Comparison of ENCODE assay signal across 8 cellular contexts in the genomic region with DNA sequence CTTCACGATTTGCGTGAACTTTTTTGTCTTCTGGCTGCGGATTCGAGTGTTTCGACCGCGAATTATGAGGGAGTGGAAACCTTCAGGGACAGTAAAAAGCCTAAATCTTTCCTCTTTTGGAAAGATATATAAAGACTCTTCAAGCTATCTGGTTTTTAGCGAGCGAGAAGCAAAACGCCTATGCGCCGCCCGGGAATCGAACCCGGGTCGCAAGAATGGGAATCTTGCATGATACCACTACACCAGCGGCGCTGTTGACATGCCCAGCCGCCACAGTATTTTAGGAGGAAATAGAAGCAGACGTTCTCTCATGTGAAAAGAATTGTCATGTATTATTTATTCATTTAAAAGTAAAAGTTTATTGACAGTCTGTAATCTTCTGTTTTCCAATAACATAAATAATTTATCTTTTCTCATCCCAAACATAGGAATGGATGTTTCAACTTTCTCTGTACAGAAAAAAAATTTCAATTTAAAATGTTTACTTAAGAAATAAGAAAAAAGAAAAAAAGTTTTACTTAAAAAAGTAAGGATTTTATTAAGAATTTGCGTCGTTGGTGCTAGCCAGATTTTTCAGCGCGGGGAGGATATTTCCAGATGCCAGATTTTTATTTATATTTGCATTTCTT. TPM values are rescaled to one million over a fixed set of nuclear protein-coding genes. Genes with fewer than 3 reads are reported as not detected.
DNase-seq lines count a peak whose midpoint lies in the region; ATAC-seq lines count a peak whose summit lies in the region.

No MANE protein-coding gene starts in this region.

- peak; percentile 53 for ATAC-seq in HG03175 (IDR thresholded peaks at IDR 0.05; ENCODE audit: unreplicated experiment)

- DNase-seq in NCI-H524 (lab: John Stamatoyannopoulos, UW) (peak; percentile 75 to 91), NCI-H524 treated with DMSO at 0.1 percent for 48 hours (lab: John Stamatoyannopoulos, UW) (no peak), NCI-H460 (ENCODE audit: extremely low read depth, low read depth) (peak; percentile 82), middle frontal gyrus (ENCODE audit: extremely low spot score, low spot score) (peak; percentile 84)
- DNase-seq in activated CD4-positive, alpha-beta T cell treated with anti-CD3 and anti-CD28 coated beads, Interleukin-2, amount 50 U/mL, for 48 hours, result peak; percentile 96 to 97
- DNase-seq in effector CD4-positive, alpha-beta T cell, result peak; percentile 84
- peak; percentile 78 for DNase-seq in stimulated activated CD8-positive, alpha-beta memory T cell treated with anti-CD3 and anti-CD28 coated beads, Interleukin-15, amount 100 ng/mL, for 48 hours (ENCODE audit: low read depth in 2 of 2)

RNA-seq across cellular contexts. Expression of gene TIA1, which starts 0.5 kb away (rescaled TPM):
- 53.1 and 66.8 TPM in 2 replicates for total RNA-seq in NCI-H460 (2014; rRNA removed; shearing (Covaris generic))
- polyA plus RNA-seq in NCI-H460 (2014; cell fraction: nucleus; rRNA removed), result 164 and 266 TPM in 2 replicates

RNA-seq across cellular contexts. Expression of gene PCYOX1, which starts 9.0 kb away (rescaled TPM):
- 26.0 and 32.6 TPM in 2 replicates for total RNA-seq in NCI-H460 (2014; rRNA removed; shearing (Covaris generic))
- 13.5 and 20.5 TPM in 2 replicates for polyA plus RNA-seq in NCI-H460 (2014; cell fraction: nucleus; rRNA removed)

RNA-seq across cellular contexts. Expression of gene SNRPG, which starts 44.6 kb away (rescaled TPM):
- total RNA-seq in NCI-H460 (2014; rRNA removed; shearing (Covaris generic)), result 476 and 557 TPM in 2 replicates
- polyA plus RNA-seq in NCI-H460 (2014; cell fraction: nucleus; rRNA removed), result 132 and 139 TPM in 2 replicates

RNA-seq across cellular contexts. Expression of gene FAM136A, which starts 52.9 kb away (rescaled TPM):
- total RNA-seq in NCI-H460 (2014; rRNA removed; shearing (Covaris generic)), result 55.9 and 65.5 TPM in 2 replicates
- polyA plus RNA-seq in NCI-H460 (2014; cell fraction: nucleus; rRNA removed), result 82.6 and 103 TPM in 2 replicates

RNA-seq across cellular contexts. Expression of gene C2orf42, which starts 58.1 kb away (rescaled TPM):
- 15.5 and 15.6 TPM in 2 replicates for total RNA-seq in NCI-H460 (2014; rRNA removed; shearing (Covaris generic))
- 6.8 and 19.2 TPM in 2 replicates for polyA plus RNA-seq in NCI-H460 (2014; cell fraction: nucleus; rRNA removed)
